2 cellular contexts compared by ENCODE assay signal in genomic region chr3:73561494-73561893, GRCh38.
TF ChIP-seq lines count a peak whose summit lies in the region.

No MANE protein-coding gene starts in this region.

TF ChIP-seq in IMR-90, 13 proteins besides CTCF, POLR2A, EP300 and RAD21:
- no peak for TF ChIP-seq MAFK (IDR thresholded peaks at IDR 0.05; ENCODE audit: low read depth, low read length)

TF ChIP-seq in SK-N-SH, 30 proteins besides CTCF, POLR2A, EP300 and RAD21:
- no peak for TF ChIP-seq SIN3A (IDR thresholded peaks at IDR 0.05; ENCODE audit: borderline replicate concordance, low read depth, low read length)
- TF ChIP-seq MXI1 (IDR thresholded peaks at IDR 0.05; ENCODE audit: low read depth, low read length) = no peak
- TF ChIP-seq TCF12 (IDR thresholded peaks at IDR 0.05) = no peak
- no peak for TF ChIP-seq GABPA (IDR thresholded peaks at IDR 0.05; ENCODE audit: low read depth)
- no peak for TF ChIP-seq FOSL2 (IDR thresholded peaks at IDR 0.05; ENCODE audit: borderline replicate concordance, low read depth)
- no peak for TF ChIP-seq RCOR1 (IDR thresholded peaks at IDR 0.05; ENCODE audit: low read length)
- TF ChIP-seq NRF1 (IDR thresholded peaks at IDR 0.05; ENCODE audit: low read depth, low read length) = no peak
- TF ChIP-seq SMC3 (IDR thresholded peaks at IDR 0.05; ENCODE audit: low read depth, low read length) = no peak
